ENCODE assay signal across 21 cellular contexts in genomic region chr4:79284893-79285292, GRCh38. TPM values are rescaled to one million over a fixed set of nuclear protein-coding genes. Genes with fewer than 3 reads are reported as not detected.
"Had no signal": no experiment of that assay in that cellular context is flagged by ENCODE, and none has a peak within 500 bp of the region (broad histone marks: within the 10 kb centered on the region; RNA-seq: fewer than 3 reads in every experiment).

No MANE protein-coding gene starts in this region.

- H3K27ac ChIP-seq: left ventricle myocardium inferior, pancreas, stomach, testis, upper lobe of left lung had no signal

- H3K4me1 Mint-ChIP-seq: activated CD4-positive, alpha-beta T cell treated with anti-CD3 and anti-CD28 coated beads, Interleukin-2, amount 10 ng/mL, durations not matched to agents 24 days and 14 days; activated naive CD8-positive, alpha-beta T cell treated with anti-CD3 and anti-CD28 coated beads, Interleukin-2, amount 10 ng/mL, durations not matched to agents 7 days and 5 days; naive thymus-derived CD4-positive, alpha-beta T cell had no signal

- H3K27me3 Mint-ChIP-seq: activated CD4-positive, alpha-beta T cell treated with anti-CD3 and anti-CD28 coated beads, Interleukin-2, amount 10 ng/mL, durations not matched to agents 24 days and 14 days; activated naive CD8-positive, alpha-beta T cell treated with anti-CD3 and anti-CD28 coated beads, Interleukin-2, amount 10 ng/mL, durations not matched to agents 7 days and 5 days; dendritic cell treated with granulocyte-macrophage colony-stimulating factor and Interleukin-4, amounts not matched to agents 40 ng/mL and 50 ng/mL, for 4 days had no signal

- H3K4me3 ChIP-seq: left ventricle myocardium inferior, mucosa of descending colon, pancreas, stomach, testis, upper lobe of left lung had no signal

- H3K9me3 Mint-ChIP-seq: activated CD4-positive, alpha-beta T cell treated with anti-CD3 and anti-CD28 coated beads, Interleukin-2, amount 10 ng/mL, durations not matched to agents 24 days and 14 days; activated naive CD8-positive, alpha-beta T cell treated with anti-CD3 and anti-CD28 coated beads, Interleukin-2, amount 10 ng/mL, durations not matched to agents 7 days and 5 days; activated T-cell treated with anti-CD3 and anti-CD28 coated beads, Interleukin-2, amount 50 U/mL, for 72 hours; dendritic cell treated with granulocyte-macrophage colony-stimulating factor and Interleukin-4, amounts not matched to agents 40 ng/mL and 50 ng/mL, for 4 days; naive thymus-derived CD4-positive, alpha-beta T cell; T-helper 2 cell treated with Interferon-gamma antibody and Interleukin-4, amounts not matched to agents 5 μg/mL and 100 μg/mL, for 36 hours had no signal

- ATAC-seq: activated CD8-positive, alpha-beta T cell treated with anti-CD3 and anti-CD28 coated beads, Interleukin-2, amount 10 ng/mL, durations not matched to agents 7 days and 5 days; activated T-cell treated with anti-CD3 and anti-CD28 coated beads, Interleukin-2, amount 50 U/mL, for 72 hours; mucosa of descending colon; naive thymus-derived CD4-positive, alpha-beta T cell; pancreas had no signal

- H3K36me3 ChIP-seq: left ventricle myocardium inferior, pancreas, stomach, upper lobe of left lung had no signal

- H3K4me3 Mint-ChIP-seq: activated CD4-positive, alpha-beta T cell treated with anti-CD3 and anti-CD28 coated beads, Interleukin-2, amount 10 ng/mL, durations not matched to agents 24 days and 14 days; activated CD8-positive, alpha-beta T cell treated with anti-CD3 and anti-CD28 coated beads, Interleukin-2, amount 10 ng/mL, durations not matched to agents 7 days and 5 days; activated naive CD8-positive, alpha-beta T cell treated with anti-CD3 and anti-CD28 coated beads, Interleukin-2, amount 10 ng/mL, durations not matched to agents 7 days and 5 days; activated T-cell treated with anti-CD3 and anti-CD28 coated beads, Interleukin-2, amount 50 U/mL, for 72 hours; dendritic cell treated with granulocyte-macrophage colony-stimulating factor and Interleukin-4, amounts not matched to agents 40 ng/mL and 50 ng/mL, for 4 days; naive thymus-derived CD4-positive, alpha-beta T cell; T-helper 2 cell treated with Interferon-gamma antibody and Interleukin-4, amounts not matched to agents 5 μg/mL and 100 μg/mL, for 36 hours had no signal

- H3K9me3 ChIP-seq: left ventricle myocardium inferior, mucosa of descending colon, pancreas, stomach, testis, upper lobe of left lung had no signal

- DNase-seq: activated CD4-positive, alpha-beta T cell treated with anti-CD3 and anti-CD28 coated beads, Interleukin-2, amount 10 ng/mL, durations not matched to agents 24 days and 14 days; activated CD4-positive, CD25-positive, alpha-beta regulatory T cell; activated CD8-positive, alpha-beta memory T cell treated with anti-CD3 and anti-CD28 coated beads, Interleukin-2, amount 50 U/mL, for 4 hours; activated CD8-positive, alpha-beta T cell treated with anti-CD3 and anti-CD28 coated beads, Interleukin-2, amount 10 ng/mL, durations not matched to agents 7 days and 5 days; activated naive CD8-positive, alpha-beta T cell treated with anti-CD3 and anti-CD28 coated beads, Interleukin-2, amount 10 ng/mL, durations not matched to agents 7 days and 5 days; activated T-cell treated with anti-CD3 and anti-CD28 coated beads, Interleukin-2, amount 50 U/mL, for 72 hours; anterior cingulate cortex; effector memory CD4-positive, alpha-beta T cell; islet precursor cell; left ventricle myocardium inferior; mucosa of descending colon; naive thymus-derived CD4-positive, alpha-beta T cell; pancreas; stimulated activated CD4-positive, alpha-beta T cell treated with anti-CD3 and anti-CD28 coated beads, Interleukin-1b, Interleukin-23, amount 100 ng/mL, for 48 hours; stomach; testis; upper lobe of left lung had no signal

- H3K4me1 ChIP-seq: left ventricle myocardium inferior, pancreas, testis had no signal

- H3K27me3 ChIP-seq: pancreas, stomach, testis, upper lobe of left lung had no signal

- H3K36me3 Mint-ChIP-seq: activated naive CD8-positive, alpha-beta T cell treated with anti-CD3 and anti-CD28 coated beads, Interleukin-2, amount 10 ng/mL, durations not matched to agents 7 days and 5 days; naive thymus-derived CD4-positive, alpha-beta T cell had no signal

- FAIRE-seq: bronchial epithelial cell, pancreas had no signal

- H3K27ac Mint-ChIP-seq: activated CD4-positive, alpha-beta T cell treated with anti-CD3 and anti-CD28 coated beads, Interleukin-2, amount 10 ng/mL, durations not matched to agents 24 days and 14 days; activated CD8-positive, alpha-beta T cell treated with anti-CD3 and anti-CD28 coated beads, Interleukin-2, amount 10 ng/mL, durations not matched to agents 7 days and 5 days; activated naive CD8-positive, alpha-beta T cell treated with anti-CD3 and anti-CD28 coated beads, Interleukin-2, amount 10 ng/mL, durations not matched to agents 7 days and 5 days; activated T-cell treated with anti-CD3 and anti-CD28 coated beads, Interleukin-2, amount 50 U/mL, for 72 hours; dendritic cell treated with granulocyte-macrophage colony-stimulating factor and Interleukin-4, amounts not matched to agents 40 ng/mL and 50 ng/mL, for 4 days; naive thymus-derived CD4-positive, alpha-beta T cell; T-helper 2 cell treated with Interferon-gamma antibody and Interleukin-4, amounts not matched to agents 5 μg/mL and 100 μg/mL, for 36 hours had no signal

RNA-seq across cellular contexts. Expression of gene NAA11, which starts 41.0 kb away (rescaled TPM):
- total RNA-seq: activated CD4-positive, alpha-beta T cell treated with anti-CD3 and anti-CD28 coated beads, Interleukin-2, amount 10 ng/mL, durations not matched to agents 24 days and 14 days; activated CD8-positive, alpha-beta T cell treated with anti-CD3 and anti-CD28 coated beads, Interleukin-2, amount 10 ng/mL, durations not matched to agents 7 days and 5 days; activated naive CD8-positive, alpha-beta T cell treated with anti-CD3 and anti-CD28 coated beads, Interleukin-2, amount 10 ng/mL, durations not matched to agents 7 days and 5 days; activated T-cell treated with anti-CD3 and anti-CD28 coated beads, Interleukin-2, amount 50 U/mL, for 72 hours; bronchial epithelial cell; cerebellum; left ventricle myocardium inferior; mucosa of descending colon; naive thymus-derived CD4-positive, alpha-beta T cell; pancreas; stomach; upper lobe of left lung had no signal
- polyA plus RNA-seq: naive thymus-derived CD4-positive, alpha-beta T cell; pancreas; stomach had no signal
